Comparison of ENCODE assay signal across 1 cellular context in the genomic region with DNA sequence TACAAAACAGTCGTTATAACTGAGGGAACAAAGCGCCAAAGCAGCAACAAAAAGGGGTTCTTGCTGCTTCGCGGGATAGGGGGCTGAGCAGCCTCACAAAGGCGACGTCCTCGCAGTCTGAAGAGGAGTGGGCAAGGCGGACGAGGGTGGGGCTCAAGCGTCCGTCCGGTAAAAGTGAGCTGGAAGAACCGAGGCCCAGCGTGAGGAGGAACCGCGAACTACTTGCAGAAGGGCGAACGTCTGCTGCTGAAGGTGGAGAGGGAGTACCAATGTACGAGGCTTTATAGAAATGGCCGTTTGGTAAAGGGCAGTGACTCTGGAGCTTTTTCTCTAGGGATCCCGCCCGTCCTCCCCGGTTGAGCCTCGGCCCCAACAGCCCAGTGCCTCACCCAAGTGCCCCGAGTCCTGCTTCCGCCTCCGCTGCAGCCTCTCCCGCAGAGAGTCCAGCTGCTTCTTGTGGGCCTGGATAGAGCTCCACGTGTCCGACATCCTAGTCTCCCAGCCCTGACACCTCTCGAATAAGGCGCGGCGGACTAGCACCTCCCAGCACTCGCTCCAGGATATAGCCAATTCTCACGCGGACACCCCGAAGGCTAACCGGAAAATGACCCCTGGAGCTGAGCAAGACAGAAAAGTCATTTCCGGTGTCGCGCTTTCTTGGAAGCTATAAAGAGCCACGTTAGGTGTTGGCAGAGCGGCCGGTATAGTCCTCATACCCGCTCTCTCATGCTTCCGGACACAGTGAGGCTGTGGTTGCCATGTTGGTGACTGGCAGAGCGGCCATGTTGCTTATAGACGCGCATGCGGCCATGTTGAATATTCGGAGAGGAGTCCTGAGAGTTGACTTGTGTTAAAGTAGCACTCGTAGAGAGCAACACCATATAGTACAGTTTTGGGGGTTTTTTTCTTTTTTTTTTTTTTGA.
TF ChIP-seq lines count a peak whose summit lies in the region.

A gene (minus strand): TSS at position 606 of the 923 bp plus-strand sequence. CDS start 117 bp downstream, at position 489.

TF ChIP-seq in K562, 482 proteins besides CTCF, POLR2A, EP300 and RAD21 (continued from another document and continues in another):
- TF ChIP-seq, protein P1, sequence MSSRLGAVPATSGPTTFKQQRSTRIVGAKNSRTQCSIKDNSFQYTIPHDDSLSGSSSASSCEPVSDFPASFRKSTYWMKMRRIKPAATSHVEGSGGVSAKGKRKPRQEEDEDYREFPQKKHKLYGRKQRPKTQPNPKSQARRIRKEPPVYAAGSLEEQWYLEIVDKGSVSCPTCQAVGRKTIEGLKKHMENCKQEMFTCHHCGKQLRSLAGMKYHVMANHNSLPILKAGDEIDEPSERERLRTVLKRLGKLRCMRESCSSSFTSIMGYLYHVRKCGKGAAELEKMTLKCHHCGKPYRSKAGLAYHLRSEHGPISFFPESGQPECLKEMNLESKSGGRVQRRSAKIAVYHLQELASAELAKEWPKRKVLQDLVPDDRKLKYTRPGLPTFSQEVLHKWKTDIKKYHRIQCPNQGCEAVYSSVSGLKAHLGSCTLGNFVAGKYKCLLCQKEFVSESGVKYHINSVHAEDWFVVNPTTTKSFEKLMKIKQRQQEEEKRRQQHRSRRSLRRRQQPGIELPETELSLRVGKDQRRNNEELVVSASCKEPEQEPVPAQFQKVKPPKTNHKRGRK (tag; IDR thresholded peaks at IDR 0.05), result no peak
- no peak for TF ChIP-seq ZBTB8A (IDR thresholded peaks at IDR 0.05; ENCODE audit: partially characterized antibody)
- 0 out of 2 replicates have a peak, but pooled peaks have one; percentile 21 for TF ChIP-seq ZNF583 (CRISPR knock-in tag; IDR thresholded peaks at IDR 0.05)
- TF ChIP-seq ZNF197 (CRISPR knock-in tag; IDR thresholded peaks at IDR 0.05; ENCODE audit: low read depth), result peak; percentile 99
- no peak for TF ChIP-seq HDAC6 (IDR thresholded peaks at IDR 0.05; ENCODE audit: low read depth, low read length)
- TF ChIP-seq ATF1 (CRISPR knock-in tag; IDR thresholded peaks at IDR 0.05), result no peak
- peak; percentile 92 for TF ChIP-seq ATF1 (tag; IDR thresholded peaks at IDR 0.05)
- TF ChIP-seq POLR2B (IDR thresholded peaks at IDR 0.05; ENCODE audit: low read depth, partially characterized antibody), result peak; percentile 71
- TF ChIP-seq, protein P2, sequence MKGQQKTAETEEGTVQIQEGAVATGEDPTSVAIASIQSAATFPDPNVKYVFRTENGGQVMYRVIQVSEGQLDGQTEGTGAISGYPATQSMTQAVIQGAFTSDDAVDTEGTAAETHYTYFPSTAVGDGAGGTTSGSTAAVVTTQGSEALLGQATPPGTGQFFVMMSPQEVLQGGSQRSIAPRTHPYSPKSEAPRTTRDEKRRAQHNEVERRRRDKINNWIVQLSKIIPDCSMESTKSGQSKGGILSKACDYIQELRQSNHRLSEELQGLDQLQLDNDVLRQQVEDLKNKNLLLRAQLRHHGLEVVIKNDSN (CRISPR knock-in tag; IDR thresholded peaks at IDR 0.05), result peak; percentile 59
- TF ChIP-seq ZNF140 (CRISPR knock-in tag; IDR thresholded peaks at IDR 0.05), result no peak
- TF ChIP-seq ELF2 (CRISPR knock-in tag; IDR thresholded peaks at IDR 0.05), result no peak
- TF ChIP-seq ZNF133 (CRISPR knock-in tag; IDR thresholded peaks at IDR 0.05), result no peak
- TF ChIP-seq, protein P3, sequence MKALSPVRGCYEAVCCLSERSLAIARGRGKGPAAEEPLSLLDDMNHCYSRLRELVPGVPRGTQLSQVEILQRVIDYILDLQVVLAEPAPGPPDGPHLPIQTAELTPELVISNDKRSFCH (CRISPR knock-in tag; IDR thresholded peaks at IDR 0.05), result no peak
- TF ChIP-seq, protein P3 (tag; IDR thresholded peaks at IDR 0.05), result no peak
- TF ChIP-seq, protein P4, sequence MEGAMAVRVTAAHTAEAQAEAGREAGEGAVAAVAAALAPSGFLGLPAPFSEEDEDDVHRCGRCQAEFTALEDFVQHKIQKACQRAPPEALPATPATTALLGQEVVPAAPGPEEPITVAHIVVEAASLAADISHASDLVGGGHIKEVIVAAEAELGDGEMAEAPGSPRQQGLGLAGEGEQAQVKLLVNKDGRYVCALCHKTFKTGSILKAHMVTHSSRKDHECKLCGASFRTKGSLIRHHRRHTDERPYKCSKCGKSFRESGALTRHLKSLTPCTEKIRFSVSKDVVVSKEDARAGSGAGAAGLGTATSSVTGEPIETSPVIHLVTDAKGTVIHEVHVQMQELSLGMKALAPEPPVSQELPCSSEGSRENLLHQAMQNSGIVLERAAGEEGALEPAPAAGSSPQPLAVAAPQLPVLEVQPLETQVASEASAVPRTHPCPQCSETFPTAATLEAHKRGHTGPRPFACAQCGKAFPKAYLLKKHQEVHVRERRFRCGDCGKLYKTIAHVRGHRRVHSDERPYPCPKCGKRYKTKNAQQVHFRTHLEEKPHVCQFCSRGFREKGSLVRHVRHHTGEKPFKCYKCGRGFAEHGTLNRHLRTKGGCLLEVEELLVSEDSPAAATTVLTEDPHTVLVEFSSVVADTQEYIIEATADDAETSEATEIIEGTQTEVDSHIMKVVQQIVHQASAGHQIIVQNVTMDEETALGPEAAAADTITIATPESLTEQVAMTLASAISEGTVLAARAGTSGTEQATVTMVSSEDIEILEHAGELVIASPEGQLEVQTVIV (CRISPR knock-in tag; IDR thresholded peaks at IDR 0.05; ENCODE audit: borderline replicate concordance), result peak; percentile 93
- TF ChIP-seq MECOM (CRISPR knock-in tag; IDR thresholded peaks at IDR 0.05), result no peak
- TF ChIP-seq, protein P5, sequence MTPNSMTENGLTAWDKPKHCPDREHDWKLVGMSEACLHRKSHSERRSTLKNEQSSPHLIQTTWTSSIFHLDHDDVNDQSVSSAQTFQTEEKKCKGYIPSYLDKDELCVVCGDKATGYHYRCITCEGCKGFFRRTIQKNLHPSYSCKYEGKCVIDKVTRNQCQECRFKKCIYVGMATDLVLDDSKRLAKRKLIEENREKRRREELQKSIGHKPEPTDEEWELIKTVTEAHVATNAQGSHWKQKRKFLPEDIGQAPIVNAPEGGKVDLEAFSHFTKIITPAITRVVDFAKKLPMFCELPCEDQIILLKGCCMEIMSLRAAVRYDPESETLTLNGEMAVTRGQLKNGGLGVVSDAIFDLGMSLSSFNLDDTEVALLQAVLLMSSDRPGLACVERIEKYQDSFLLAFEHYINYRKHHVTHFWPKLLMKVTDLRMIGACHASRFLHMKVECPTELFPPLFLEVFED (CRISPR knock-in tag; conservative IDR thresholded peaks at IDR 0.05), result no peak
- TF ChIP-seq, protein P6, sequence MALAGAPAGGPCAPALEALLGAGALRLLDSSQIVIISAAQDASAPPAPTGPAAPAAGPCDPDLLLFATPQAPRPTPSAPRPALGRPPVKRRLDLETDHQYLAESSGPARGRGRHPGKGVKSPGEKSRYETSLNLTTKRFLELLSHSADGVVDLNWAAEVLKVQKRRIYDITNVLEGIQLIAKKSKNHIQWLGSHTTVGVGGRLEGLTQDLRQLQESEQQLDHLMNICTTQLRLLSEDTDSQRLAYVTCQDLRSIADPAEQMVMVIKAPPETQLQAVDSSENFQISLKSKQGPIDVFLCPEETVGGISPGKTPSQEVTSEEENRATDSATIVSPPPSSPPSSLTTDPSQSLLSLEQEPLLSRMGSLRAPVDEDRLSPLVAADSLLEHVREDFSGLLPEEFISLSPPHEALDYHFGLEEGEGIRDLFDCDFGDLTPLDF (CRISPR knock-in tag; IDR thresholded peaks at IDR 0.05), result no peak
- TF ChIP-seq PPARD (CRISPR knock-in tag; IDR thresholded peaks at IDR 0.05), result no peak
- peak; percentile 77 for TF ChIP-seq CREB1 (IDR thresholded peaks at IDR 0.05)
- TF ChIP-seq CREB1 (CRISPR knock-in tag; IDR thresholded peaks at IDR 0.05), result peak; percentile 74
- TF ChIP-seq RB1 (IDR thresholded peaks at IDR 0.05; ENCODE audit: low read depth), result 0 out of 2 replicates have a peak, but pooled peaks have one; percentile 29
- peak; percentile 88 for TF ChIP-seq ZNF175 (CRISPR knock-in tag; IDR thresholded peaks at IDR 0.05; ENCODE audit: low read depth)
- no peak for TF ChIP-seq SNIP1 (IDR thresholded peaks at IDR 0.05; ENCODE audit: low read depth)
- no peak for TF ChIP-seq PCBP1 (IDR thresholded peaks at IDR 0.05; ENCODE audit: low read depth, low read length, poor library complexity, severe bottlenecking)
- peak; percentile 80 for TF ChIP-seq POLR2AphosphoS5 (IDR thresholded peaks at IDR 0.05; ENCODE audit: control insufficient read depth, insufficient read depth, low read depth, low read length)
- no peak for TF ChIP-seq CHCHD3 (CRISPR knock-in tag; IDR thresholded peaks at IDR 0.05)
- TF ChIP-seq NONO (IDR thresholded peaks at IDR 0.05; ENCODE audit: low read depth in 2 of 2, low read length in 1 of 2), result no peak
- peak; percentile 30; the same call in 1 of the 2 replicates for TF ChIP-seq ZNF263 (CRISPR knock-in tag; IDR thresholded peaks at IDR 0.05; ENCODE audit: borderline replicate concordance)
- TF ChIP-seq NR2C2 (CRISPR knock-in tag; IDR thresholded peaks at IDR 0.05), result peak; percentile 92
- TF ChIP-seq NR2C2 (tag; IDR thresholded peaks at IDR 0.05), result peak; percentile 99
- TF ChIP-seq, protein P7, sequence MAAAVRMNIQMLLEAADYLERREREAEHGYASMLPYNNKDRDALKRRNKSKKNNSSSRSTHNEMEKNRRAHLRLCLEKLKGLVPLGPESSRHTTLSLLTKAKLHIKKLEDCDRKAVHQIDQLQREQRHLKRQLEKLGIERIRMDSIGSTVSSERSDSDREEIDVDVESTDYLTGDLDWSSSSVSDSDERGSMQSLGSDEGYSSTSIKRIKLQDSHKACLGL (CRISPR knock-in tag; IDR thresholded peaks at IDR 0.05; ENCODE audit: borderline replicate concordance, poor library complexity, severe bottlenecking), result no peak
- 0 out of 2 replicates have a peak, but pooled peaks have one; percentile 52 for TF ChIP-seq DDX20 (tag; IDR thresholded peaks at IDR 0.05; ENCODE audit: low read depth)
- TF ChIP-seq, protein P8, sequence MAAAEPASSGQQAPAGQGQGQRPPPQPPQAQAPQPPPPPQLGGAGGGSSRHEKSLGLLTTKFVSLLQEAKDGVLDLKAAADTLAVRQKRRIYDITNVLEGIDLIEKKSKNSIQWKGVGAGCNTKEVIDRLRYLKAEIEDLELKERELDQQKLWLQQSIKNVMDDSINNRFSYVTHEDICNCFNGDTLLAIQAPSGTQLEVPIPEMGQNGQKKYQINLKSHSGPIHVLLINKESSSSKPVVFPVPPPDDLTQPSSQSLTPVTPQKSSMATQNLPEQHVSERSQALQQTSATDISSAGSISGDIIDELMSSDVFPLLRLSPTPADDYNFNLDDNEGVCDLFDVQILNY (CRISPR knock-in tag; IDR thresholded peaks at IDR 0.05), result no peak
- no peak for TF ChIP-seq HNRNPK (IDR thresholded peaks at IDR 0.05; ENCODE audit: low read depth, low read length, poor library complexity, severe bottlenecking)
- TF ChIP-seq, protein P9, sequence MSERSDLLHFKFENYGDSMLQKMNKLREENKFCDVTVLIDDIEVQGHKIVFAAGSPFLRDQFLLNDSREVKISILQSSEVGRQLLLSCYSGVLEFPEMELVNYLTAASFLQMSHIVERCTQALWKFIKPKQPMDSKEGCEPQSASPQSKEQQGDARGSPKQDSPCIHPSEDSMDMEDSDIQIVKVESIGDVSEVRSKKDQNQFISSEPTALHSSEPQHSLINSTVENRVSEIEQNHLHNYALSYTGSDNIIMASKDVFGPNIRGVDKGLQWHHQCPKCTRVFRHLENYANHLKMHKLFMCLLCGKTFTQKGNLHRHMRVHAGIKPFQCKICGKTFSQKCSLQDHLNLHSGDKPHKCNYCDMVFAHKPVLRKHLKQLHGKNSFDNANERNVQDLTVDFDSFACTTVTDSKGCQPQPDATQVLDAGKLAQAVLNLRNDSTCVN (CRISPR knock-in tag; IDR thresholded peaks at IDR 0.05), result no peak
- TF ChIP-seq POLR2G (IDR thresholded peaks at IDR 0.05; ENCODE audit: low read depth, low read length), result peak; percentile 85
- TF ChIP-seq KAT8 (IDR thresholded peaks at IDR 0.05; ENCODE audit: low read depth), result peak; percentile 84
- TF ChIP-seq BRD4 (IDR thresholded peaks at IDR 0.05), result no peak
- peak; percentile 71 for TF ChIP-seq JUND (IDR thresholded peaks at IDR 0.05; ENCODE audit: borderline replicate concordance, low read depth, low read length)
- TF ChIP-seq JUND (tag; IDR thresholded peaks at IDR 0.05; ENCODE audit: borderline replicate concordance, low read depth, low read length), result peak; percentile 63; the same call in 2 of the 3 replicates
- TF ChIP-seq, protein P10, sequence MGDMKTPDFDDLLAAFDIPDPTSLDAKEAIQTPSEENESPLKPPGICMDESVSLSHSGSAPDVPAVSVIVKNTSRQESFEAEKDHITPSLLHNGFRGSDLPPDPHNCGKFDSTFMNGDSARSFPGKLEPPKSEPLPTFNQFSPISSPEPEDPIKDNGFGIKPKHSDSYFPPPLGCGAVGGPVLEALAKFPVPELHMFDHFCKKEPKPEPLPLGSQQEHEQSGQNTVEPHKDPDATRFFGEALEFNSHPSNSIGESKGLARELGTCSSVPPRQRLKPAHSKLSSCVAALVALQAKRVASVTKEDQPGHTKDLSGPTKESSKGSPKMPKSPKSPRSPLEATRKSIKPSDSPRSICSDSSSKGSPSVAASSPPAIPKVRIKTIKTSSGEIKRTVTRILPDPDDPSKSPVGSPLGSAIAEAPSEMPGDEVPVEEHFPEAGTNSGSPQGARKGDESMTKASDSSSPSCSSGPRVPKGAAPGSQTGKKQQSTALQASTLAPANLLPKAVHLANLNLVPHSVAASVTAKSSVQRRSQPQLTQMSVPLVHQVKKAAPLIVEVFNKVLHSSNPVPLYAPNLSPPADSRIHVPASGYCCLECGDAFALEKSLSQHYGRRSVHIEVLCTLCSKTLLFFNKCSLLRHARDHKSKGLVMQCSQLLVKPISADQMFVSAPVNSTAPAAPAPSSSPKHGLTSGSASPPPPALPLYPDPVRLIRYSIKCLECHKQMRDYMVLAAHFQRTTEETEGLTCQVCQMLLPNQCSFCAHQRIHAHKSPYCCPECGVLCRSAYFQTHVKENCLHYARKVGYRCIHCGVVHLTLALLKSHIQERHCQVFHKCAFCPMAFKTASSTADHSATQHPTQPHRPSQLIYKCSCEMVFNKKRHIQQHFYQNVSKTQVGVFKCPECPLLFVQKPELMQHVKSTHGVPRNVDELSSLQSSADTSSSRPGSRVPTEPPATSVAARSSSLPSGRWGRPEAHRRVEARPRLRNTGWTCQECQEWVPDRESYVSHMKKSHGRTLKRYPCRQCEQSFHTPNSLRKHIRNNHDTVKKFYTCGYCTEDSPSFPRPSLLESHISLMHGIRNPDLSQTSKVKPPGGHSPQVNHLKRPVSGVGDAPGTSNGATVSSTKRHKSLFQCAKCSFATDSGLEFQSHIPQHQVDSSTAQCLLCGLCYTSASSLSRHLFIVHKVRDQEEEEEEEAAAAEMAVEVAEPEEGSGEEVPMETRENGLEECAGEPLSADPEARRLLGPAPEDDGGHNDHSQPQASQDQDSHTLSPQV (IDR thresholded peaks at IDR 0.05), result peak; percentile 38
- TF ChIP-seq ZNF830 (CRISPR knock-in tag; IDR thresholded peaks at IDR 0.05), result no peak
- peak; percentile 94 to 95 for TF ChIP-seq FOXK2 (conservative IDR thresholded peaks at IDR 0.05 in 1 of 2, IDR thresholded peaks at IDR 0.05 in 1 of 2; ENCODE audit: low read depth in 2 of 2)
- TF ChIP-seq ETS2 (tag; IDR thresholded peaks at IDR 0.05; ENCODE audit: borderline replicate concordance, poor library complexity, severe bottlenecking), result no peak
- TF ChIP-seq MYBL2 (IDR thresholded peaks at IDR 0.05; ENCODE audit: low read depth), result peak; percentile 87
- TF ChIP-seq MYBL2 (CRISPR knock-in tag; IDR thresholded peaks at IDR 0.05; ENCODE audit: borderline replicate concordance), result no peak
- peak; percentile 79 for TF ChIP-seq L3MBTL2 (IDR thresholded peaks at IDR 0.05)
- TF ChIP-seq SMC3 (conservative IDR thresholded peaks at IDR 0.05; ENCODE audit: insufficient read depth, low read depth, low read length), result no peak
- no peak for TF ChIP-seq FOXK1 (CRISPR knock-in tag; IDR thresholded peaks at IDR 0.05; ENCODE audit: borderline replicate concordance)
